Comparison of ENCODE assay signal across 1 cellular context in genomic region chr20:4685923-4686221, GRCh38.
TF ChIP-seq lines count a peak whose summit lies in the region.

No MANE protein-coding gene starts in this region.

TF ChIP-seq in HepG2, 621 proteins besides CTCF, POLR2A, EP300 and RAD21 (continued from another document):
- TF ChIP-seq ZNF609 (CRISPR knock-in tag; IDR thresholded peaks at IDR 0.05; ENCODE audit: borderline replicate concordance), result peak; percentile 28; the same call in 1 of the 2 replicates
